ENCODE assay signal across 16 cellular contexts in genomic region chr15:101461097-101461496, GRCh38. TPM values are rescaled to one million over a fixed set of nuclear protein-coding genes. Genes with fewer than 3 reads are reported as not detected.
DNase-seq lines count a peak whose midpoint lies in the region; ATAC-seq and TF ChIP-seq lines count a peak whose summit lies in the region.
"Had no signal": no experiment of that assay in that cellular context is flagged by ENCODE, and none has a peak within 500 bp of the region (broad histone marks: within the 10 kb centered on the region; RNA-seq: fewer than 3 reads in every experiment).

No MANE protein-coding gene starts in this region.

- no peak for TF ChIP-seq POLR2A in stomach (IDR thresholded peaks at IDR 0.05)

- no peak for DNase-seq in activated CD8-positive, alpha-beta memory T cell treated with anti-CD3 and anti-CD28 coated beads, Interleukin-2, amount 10 ng/mL, durations not matched to agents 7 days and 5 days
- no peak for DNase-seq in activated CD8-positive, alpha-beta memory T cell treated with anti-CD3 and anti-CD28 coated beads, Interleukin-2, amount 50 U/mL, for 48 hours
- no peak for DNase-seq in activated T-helper 1 cell treated with anti-CD3 and anti-CD28 coated beads, Interleukin-12 subunit alpha, Interleukin-12 subunit beta, Interleukin-2, Interleukin-4 antibody, amounts not matched to agents 30 ng/mL and 10 ng/mL and 1 ng/mL, durations not matched to agents 14 hours and 24 hours and 36 hours (ENCODE audit: low spot score)
- no peak for DNase-seq in stimulated activated naive CD8-positive, alpha-beta T cell treated with anti-CD3 and anti-CD28 coated beads, Interleukin-15, Interleukin-2, amounts not matched to agents 100 U/mL and 50 U/mL, for 24 hours
- no peak for DNase-seq in stomach
- DNase-seq: COR-L47, DMS153, EL, NCI-H1417 treated with DMSO at 0.1 percent for 48 hours, NCI-H2029 treated with DMSO at 0.1 percent for 48 hours, NCI-H2171 treated with DMSO at 0.1 percent for 48 hours, NCI-H446 treated with DMSO at 0.1 percent for 48 hours, PC-3 had no signal

- intact Hi-C loops in activated T-helper 1 cell treated with anti-CD3 and anti-CD28 coated beads, Interleukin-12 subunit alpha, Interleukin-12 subunit beta, Interleukin-2, Interleukin-4 antibody, amounts not matched to agents 30 ng/mL and 10 ng/mL and 1 ng/mL, durations not matched to agents 14 hours and 24 hours and 36 hours (cut with micrococcal nuclease), result loop anchor here (1.0 to 5.0 kb wide), 3 partner anchors 41 to 181 kb away; no protein-coding TSS in a partner anchor
- intact Hi-C loops in stomach (cut with DNase I; ENCODE audit: low total_unique reads), result no loop called here

- no peak for TF ChIP-seq CTCF in stomach (IDR thresholded peaks at IDR 0.05)

- peaks cover 4% of the 10 kb centered on the region for H3K9me3 Mint-ChIP-seq in activated CD8-positive, alpha-beta memory T cell treated with anti-CD3 and anti-CD28 coated beads, Interleukin-2, amount 10 ng/mL, durations not matched to agents 7 days and 5 days (ENCODE audit: low read depth)
- no peaks in the 10 kb centered on the region for H3K9me3 Mint-ChIP-seq in T-helper 1 cell treated with Interleukin-12 subunit alpha and Interleukin-12 subunit beta and Interleukin-4 antibody, amounts not matched to agents 30 μg/mL and 1 μg/mL, for 36 hours
- peaks cover 10% of the 10 kb centered on the region for H3K9me3 Mint-ChIP-seq in activated T-helper 1 cell treated with anti-CD3 and anti-CD28 coated beads, Interleukin-12 subunit alpha, Interleukin-12 subunit beta, Interleukin-2, Interleukin-4 antibody, amounts not matched to agents 30 ng/mL and 10 ng/mL and 1 ng/mL, durations not matched to agents 14 hours and 24 hours and 36 hours

- CTCF ChIA-PET in activated CD8-positive, alpha-beta memory T cell treated with anti-CD3 and anti-CD28 coated beads, Interleukin-2, amount 10 ng/mL, durations not matched to agents 7 days and 5 days (lab: Charles Lee), result no interaction called here

- peaks cover 0 to 14% (median 13%) of the 10 kb centered on the region in 4 donors for H3K4me1 ChIP-seq in stomach

- H3K4me1 Mint-ChIP-seq in activated CD8-positive, alpha-beta memory T cell treated with anti-CD3 and anti-CD28 coated beads, Interleukin-2, amount 10 ng/mL, durations not matched to agents 7 days and 5 days, result peaks cover 15% of the 10 kb centered on the region
- H3K4me1 Mint-ChIP-seq in T-helper 1 cell treated with Interleukin-12 subunit alpha and Interleukin-12 subunit beta and Interleukin-4 antibody, amounts not matched to agents 30 μg/mL and 1 μg/mL, for 36 hours (ENCODE audit: low read depth), result peaks cover 18% of the 10 kb centered on the region
- H3K4me1 Mint-ChIP-seq in activated T-helper 1 cell treated with anti-CD3 and anti-CD28 coated beads, Interleukin-12 subunit alpha, Interleukin-12 subunit beta, Interleukin-2, Interleukin-4 antibody, amounts not matched to agents 30 ng/mL and 10 ng/mL and 1 ng/mL, durations not matched to agents 14 hours and 24 hours and 36 hours (ENCODE audit: low read depth), result peaks cover 32% of the 10 kb centered on the region

- peaks cover 3% of the 10 kb centered on the region for H3K27me3 Mint-ChIP-seq in activated CD8-positive, alpha-beta memory T cell treated with anti-CD3 and anti-CD28 coated beads, Interleukin-2, amount 10 ng/mL, durations not matched to agents 7 days and 5 days
- no peaks in the 10 kb centered on the region for H3K27me3 Mint-ChIP-seq in T-helper 1 cell treated with Interleukin-12 subunit alpha and Interleukin-12 subunit beta and Interleukin-4 antibody, amounts not matched to agents 30 μg/mL and 1 μg/mL, for 36 hours (ENCODE audit: low read depth)
- H3K27me3 Mint-ChIP-seq in activated T-helper 1 cell treated with anti-CD3 and anti-CD28 coated beads, Interleukin-12 subunit alpha, Interleukin-12 subunit beta, Interleukin-2, Interleukin-4 antibody, amounts not matched to agents 30 ng/mL and 10 ng/mL and 1 ng/mL, durations not matched to agents 14 hours and 24 hours and 36 hours (ENCODE audit: insufficient read depth), result peaks cover 2% of the 10 kb centered on the region

- H3K36me3 Mint-ChIP-seq in activated CD8-positive, alpha-beta memory T cell treated with anti-CD3 and anti-CD28 coated beads, Interleukin-2, amount 10 ng/mL, durations not matched to agents 7 days and 5 days, result peaks cover 6% of the 10 kb centered on the region
- H3K36me3 Mint-ChIP-seq in T-helper 1 cell treated with Interleukin-12 subunit alpha and Interleukin-12 subunit beta and Interleukin-4 antibody, amounts not matched to agents 30 μg/mL and 1 μg/mL, for 36 hours (ENCODE audit: low read depth), result no peaks in the 10 kb centered on the region
- peaks cover 2% of the 10 kb centered on the region for H3K36me3 Mint-ChIP-seq in activated T-helper 1 cell treated with anti-CD3 and anti-CD28 coated beads, Interleukin-12 subunit alpha, Interleukin-12 subunit beta, Interleukin-2, Interleukin-4 antibody, amounts not matched to agents 30 ng/mL and 10 ng/mL and 1 ng/mL, durations not matched to agents 14 hours and 24 hours and 36 hours (ENCODE audit: low read depth)

- no peak overlapping the region for H3K27ac ChIP-seq in stomach

- no peak overlapping the region for H3K4me3 ChIP-seq in stomach
- H3K4me3 ChIP-seq: K562 had no signal

- ATAC-seq in activated CD8-positive, alpha-beta memory T cell treated with anti-CD3 and anti-CD28 coated beads, Interleukin-2, amount 10 ng/mL, durations not matched to agents 7 days and 5 days, result peak; percentile 64
- ATAC-seq in stimulated activated naive CD8-positive, alpha-beta T cell treated with anti-CD3 and anti-CD28 coated beads, Interleukin-15, Interleukin-2, amounts not matched to agents 100 U/mL and 50 U/mL, for 24 hours, result peak; percentile 32
- ATAC-seq in GM21528 (IDR thresholded peaks at IDR 0.05; ENCODE audit: low FRiP score, unreplicated experiment), result no peak
- ATAC-seq: K562, PC-3 had no signal

- H3K27ac Mint-ChIP-seq in activated CD8-positive, alpha-beta memory T cell treated with anti-CD3 and anti-CD28 coated beads, Interleukin-2, amount 10 ng/mL, durations not matched to agents 7 days and 5 days, result peak overlapping the region; percentile 71
- peak overlapping the region; percentile 81 for H3K27ac Mint-ChIP-seq in T-helper 1 cell treated with Interleukin-12 subunit alpha and Interleukin-12 subunit beta and Interleukin-4 antibody, amounts not matched to agents 30 μg/mL and 1 μg/mL, for 36 hours
- peak overlapping the region; percentile 75 for H3K27ac Mint-ChIP-seq in activated T-helper 1 cell treated with anti-CD3 and anti-CD28 coated beads, Interleukin-12 subunit alpha, Interleukin-12 subunit beta, Interleukin-2, Interleukin-4 antibody, amounts not matched to agents 30 ng/mL and 10 ng/mL and 1 ng/mL, durations not matched to agents 14 hours and 24 hours and 36 hours

- no peaks in the 10 kb centered on the region for H3K27me3 ChIP-seq in stomach

- no peak overlapping the region for H3K4me3 Mint-ChIP-seq in activated CD8-positive, alpha-beta memory T cell treated with anti-CD3 and anti-CD28 coated beads, Interleukin-2, amount 10 ng/mL, durations not matched to agents 7 days and 5 days
- peak overlapping the region; percentile 33 for H3K4me3 Mint-ChIP-seq in T-helper 1 cell treated with Interleukin-12 subunit alpha and Interleukin-12 subunit beta and Interleukin-4 antibody, amounts not matched to agents 30 μg/mL and 1 μg/mL, for 36 hours
- no peak overlapping the region for H3K4me3 Mint-ChIP-seq in activated T-helper 1 cell treated with anti-CD3 and anti-CD28 coated beads, Interleukin-12 subunit alpha, Interleukin-12 subunit beta, Interleukin-2, Interleukin-4 antibody, amounts not matched to agents 30 ng/mL and 10 ng/mL and 1 ng/mL, durations not matched to agents 14 hours and 24 hours and 36 hours

- H3K36me3 ChIP-seq in stomach, result no peaks in the 10 kb centered on the region

- no peak for TF ChIP-seq EP300 in stomach (IDR thresholded peaks at IDR 0.05)

- 80 to 89% (median 87%) methylated on average over 4 of the region's 4 CpGs for WGBS in stomach, 5 donors

- H3K9me3 ChIP-seq in stomach, result peaks cover 0 to under 1% (median 0%) of the 10 kb centered on the region in 4 donors

RNA-seq across cellular contexts. Expression of gene PCSK6, which starts 28.4 kb away (rescaled TPM):
- total RNA-seq in activated CD8-positive, alpha-beta memory T cell treated with anti-CD3 and anti-CD28 coated beads, Interleukin-2, amount 10 ng/mL, durations not matched to agents 7 days and 5 days, result 1 to 10 TPM in 1 of 2 experiments, under 1 TPM in 1; 0.44 to 1.5 TPM
- 3.0 and 3.7 TPM in 2 replicates for total RNA-seq in activated T-helper 1 cell treated with anti-CD3 and anti-CD28 coated beads, Interleukin-12 subunit alpha, Interleukin-12 subunit beta, Interleukin-2, Interleukin-4 antibody, amounts not matched to agents 30 ng/mL and 10 ng/mL and 1 ng/mL, durations not matched to agents 14 hours and 24 hours and 36 hours
- total RNA-seq in stomach, result 10 to 100 TPM in 4 of 5 donors, 1 to 10 TPM in 1; 2.9 to 91.5 (median 24.4) TPM
- polyA plus RNA-seq in stomach, result 10 to 100 TPM in 1 of 3 donors, 1 to 10 TPM in 2; 2.8 to 14.4 (median 8.2) TPM
